ENCODE assay signal across 8 cellular contexts in genomic region chrX:24081661-24082154, GRCh38. TPM values are rescaled to one million over a fixed set of nuclear protein-coding genes. Genes with fewer than 3 reads are reported as not detected.
DNase-seq lines count a peak whose midpoint lies in the region; ATAC-seq and TF ChIP-seq lines count a peak whose summit lies in the region.

No MANE protein-coding gene starts in this region.

- no peaks in the 10 kb centered on the region for H3K27me3 ChIP-seq in left ventricle myocardium inferior (ENCODE audit: low read depth)
- H3K27me3 ChIP-seq in spleen (replicated peaks in 1 of 7): no peaks in the 10 kb centered on the region

- no peak for TF ChIP-seq POLR2A in spleen (IDR thresholded peaks at IDR 0.05)

- TF ChIP-seq CTCF in left ventricle myocardium inferior (IDR thresholded peaks at IDR 0.05; ENCODE audit: borderline replicate concordance): peak; percentile 52
- peak in 5 of 11 experiments; percentile 7 to 36 (median 35) for TF ChIP-seq CTCF in spleen (IDR thresholded peaks at IDR 0.05 in 8 of 11, conservative IDR thresholded peaks at IDR 0.05 in 3 of 11)

- H3K4me3 ChIP-seq in left ventricle myocardium inferior (no peak overlapping the region), spleen (no peak overlapping the region)

- intact Hi-C loops in left ventricle myocardium inferior (cut with micrococcal nuclease): loop anchor here (10.0 kb wide), 1 partner anchor 163 kb away; no protein-coding TSS in a partner anchor
- intact Hi-C loops in spleen (cut with DNase I; ENCODE audit: low total_unique reads): loop anchor here (10.0 kb wide), 1 partner anchor 163 kb away; no protein-coding TSS in a partner anchor

- H3K9me3 ChIP-seq in left ventricle myocardium inferior (replicated peaks) (no peaks in the 10 kb centered on the region), spleen (no peaks in the 10 kb centered on the region)

- 11 to 27% (median 16%) methylated on average over 8 to 14 of the region's 14 CpGs for WGBS in spleen, 5 donors

- H3K27ac ChIP-seq in left ventricle myocardium inferior (replicated peaks) (no peak overlapping the region), spleen (no peak overlapping the region)

- H3K36me3 ChIP-seq in left ventricle myocardium inferior: peaks cover 12% of the 10 kb centered on the region
- H3K36me3 ChIP-seq in spleen: peaks cover 0 to 18% (median 4%) of the 10 kb centered on the region in 6 donors

- ATAC-seq in HG02759 (IDR thresholded peaks at IDR 0.05; ENCODE audit: unreplicated experiment): no peak

- peak; percentile 2 for DNase-seq in NK-92 treated with Interleukin-12 subunit alpha and Interleukin-12 subunit beta, amount 100 ng/mL, for 24 hours (lab: John Stamatoyannopoulos, UW)
- DNase-seq in NK-92 (lab: John Stamatoyannopoulos, UW; ENCODE audit: unreplicated experiment): no peak
- peak; percentile 62 for DNase-seq in HK-2 (ENCODE audit: unreplicated experiment)
- DNase-seq in RPMI7951 (ENCODE audit: low read depth): peak; percentile 76
- DNase-seq in activated naive CD4-positive, alpha-beta T cell treated with Interleukin-2 at 50 U/mL for 16 hours: peak; percentile 46
- DNase-seq in left ventricle myocardium inferior: peak; percentile 30
- DNase-seq in spleen: peak; percentile 81

- no peaks in the 10 kb centered on the region for H3K4me1 ChIP-seq in left ventricle myocardium inferior
- no peaks in the 10 kb centered on the region for H3K4me1 ChIP-seq in spleen

RNA-seq across cellular contexts. Expression of gene EIF2S3, which starts 27.0 kb away (rescaled TPM):
- 207 and 214 TPM in 2 replicates for total RNA-seq in RPMI7951 (2014; rRNA removed; shearing (Covaris generic))
- total RNA-seq in left ventricle myocardium inferior: 71.0 TPM
- total RNA-seq in spleen: 100 to 1,000 TPM; 124 to 207 (median 162) TPM
- 10 to 100 TPM; 67.6 to 87.2 (median 73.4) TPM for polyA plus RNA-seq in spleen

RNA-seq across cellular contexts. Expression of gene KLHL15, which starts 54.7 kb away (rescaled TPM):
- 12.8 and 14.7 TPM in 2 replicates for total RNA-seq in RPMI7951 (2014; rRNA removed; shearing (Covaris generic))
- total RNA-seq in left ventricle myocardium inferior (6.6 TPM), spleen (10 to 100 TPM in 3 of 7 donors, 1 to 10 TPM in 4; 7.0 to 13.9 (median 8.9) TPM)
- polyA plus RNA-seq in spleen: 1 to 10 TPM; 1.5 to 2.1 (median 2.0) TPM
